18 cellular contexts compared by ENCODE assay signal in genomic region chr6:119453242-119453641, GRCh38.
"Had no signal": no experiment of that assay in that cellular context is flagged by ENCODE, and none has a peak within 500 bp of the region (broad histone marks: within the 10 kb centered on the region; RNA-seq: fewer than 3 reads in every experiment).

No MANE protein-coding gene starts in this region.

- H3K36me3 ChIP-seq: colonic mucosa, left lung, ovary, right lobe of liver, tibial artery had no signal

- H3K9me3 ChIP-seq: body of pancreas, colonic mucosa, left lung, ovary, right lobe of liver, tibial artery had no signal

- H3K36me3 Mint-ChIP-seq: activated naive CD4-positive, alpha-beta T cell treated with anti-CD3 and anti-CD28 coated beads, Interleukin-2, amount 50 U/mL, for 24 hours; stimulated activated effector memory CD8-positive, alpha-beta T cell treated with anti-CD3 and anti-CD28 coated beads, Interleukin-12 subunit alpha, Interleukin-12 subunit beta, amount 100 ng/mL, for 72 hours had no signal

- DNase-seq: activated CD4-positive, alpha-beta T cell treated with anti-CD3 and anti-CD28 coated beads, Interleukin-2, amount 50 U/mL, for 4 hours; activated gamma-delta T cell; body of pancreas; central memory CD4-positive, alpha-beta T cell; colonic mucosa; endodermal cell; foreskin melanocyte; left lung; ovary; right lobe of liver; small intestine; stimulated activated CD4-positive, alpha-beta T cell treated with anti-CD3 and anti-CD28 coated beads, Interleukin-4, amount 100 ng/mL, for 24 hours; SW 1271; tibial artery had no signal

- H3K27me3 Mint-ChIP-seq: activated naive CD4-positive, alpha-beta T cell treated with anti-CD3 and anti-CD28 coated beads, Interleukin-2, amount 50 U/mL, for 24 hours had no signal

- H3K27ac Mint-ChIP-seq: activated naive CD4-positive, alpha-beta T cell treated with anti-CD3 and anti-CD28 coated beads, Interleukin-2, amount 50 U/mL, for 24 hours; endodermal cell; stimulated activated effector memory CD8-positive, alpha-beta T cell treated with anti-CD3 and anti-CD28 coated beads, Interleukin-12 subunit alpha, Interleukin-12 subunit beta, amount 100 ng/mL, for 72 hours had no signal

- H3K9me3 Mint-ChIP-seq: activated naive CD4-positive, alpha-beta T cell treated with anti-CD3 and anti-CD28 coated beads, Interleukin-2, amount 50 U/mL, for 24 hours; endodermal cell; stimulated activated effector memory CD8-positive, alpha-beta T cell treated with anti-CD3 and anti-CD28 coated beads, Interleukin-12 subunit alpha, Interleukin-12 subunit beta, amount 100 ng/mL, for 72 hours had no signal

- H3K27me3 ChIP-seq: body of pancreas, colonic mucosa, left lung, ovary, right lobe of liver, tibial artery had no signal

- H3K4me3 ChIP-seq: body of pancreas, colonic mucosa, left lung, ovary, right lobe of liver, tibial artery had no signal

- ATAC-seq: body of pancreas; left lung; right lobe of liver; stimulated activated effector memory CD8-positive, alpha-beta T cell treated with anti-CD3 and anti-CD28 coated beads, Interleukin-12 subunit alpha, Interleukin-12 subunit beta, amount 100 ng/mL, for 72 hours had no signal

- H3K4me3 Mint-ChIP-seq: activated naive CD4-positive, alpha-beta T cell treated with anti-CD3 and anti-CD28 coated beads, Interleukin-2, amount 50 U/mL, for 24 hours; endodermal cell; stimulated activated effector memory CD8-positive, alpha-beta T cell treated with anti-CD3 and anti-CD28 coated beads, Interleukin-12 subunit alpha, Interleukin-12 subunit beta, amount 100 ng/mL, for 72 hours had no signal

- H3K4me1 ChIP-seq: body of pancreas, colonic mucosa, right lobe of liver, tibial artery had no signal

- H3K27ac ChIP-seq: body of pancreas, colonic mucosa, epithelial cell of prostate, left lung, ovary, right lobe of liver, tibial artery, VCaP had no signal

- FAIRE-seq: small intestine had no signal

- H3K4me1 Mint-ChIP-seq: activated naive CD4-positive, alpha-beta T cell treated with anti-CD3 and anti-CD28 coated beads, Interleukin-2, amount 50 U/mL, for 24 hours; endodermal cell; stimulated activated effector memory CD8-positive, alpha-beta T cell treated with anti-CD3 and anti-CD28 coated beads, Interleukin-12 subunit alpha, Interleukin-12 subunit beta, amount 100 ng/mL, for 72 hours had no signal
